In the genomic region with DNA sequence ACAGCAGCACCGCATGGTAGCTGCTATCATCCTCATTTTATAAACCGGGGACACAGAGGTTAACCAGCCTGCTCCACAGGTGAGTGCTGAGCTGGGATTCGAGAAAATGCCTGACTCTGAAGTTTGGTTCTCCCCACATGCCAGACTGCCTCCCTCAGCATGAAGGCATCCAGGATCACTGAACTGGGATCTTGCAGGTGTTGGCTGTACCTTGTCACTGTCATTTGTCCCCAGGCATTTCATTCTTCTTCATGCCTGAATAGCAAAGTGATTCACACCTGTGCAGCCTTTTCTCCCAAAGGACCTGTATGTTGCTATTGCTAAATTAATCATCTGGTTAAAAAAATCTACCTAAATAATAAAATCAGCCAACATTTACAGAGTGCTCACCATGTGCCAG, we compare ENCODE assay signal across 22 cellular contexts.
"Had no signal": no experiment of that assay in that cellular context is flagged by ENCODE, and none has a peak within 500 bp of the region (broad histone marks: within the 10 kb centered on the region; RNA-seq: fewer than 3 reads in every experiment).

No MANE protein-coding gene starts in this region.

- H3K27ac ChIP-seq: esophagus squamous epithelium, parathyroid adenoma, psoas muscle, right lobe of liver, tibial artery, upper lobe of right lung, vagina had no signal

- H3K4me1 Mint-ChIP-seq: immature natural killer cell; naive thymus-derived CD4-positive, alpha-beta T cell; nephron progenitor cell; stimulated activated memory B cell treated with anti-CD40 and anti-IgM and Interleukin-4, amounts not matched to agents 10 μg/mL and 1 μg/mL and 100 μg/mL, for 72 hours had no signal

- H3K4me1 ChIP-seq: psoas muscle, right lobe of liver, tibial artery, upper lobe of right lung, vagina had no signal

- H3K9ac ChIP-seq: parathyroid adenoma had no signal

- H3K36me3 ChIP-seq: esophagus squamous epithelium, right lobe of liver, tibial artery, upper lobe of right lung, vagina had no signal

- H3K36me3 Mint-ChIP-seq: immature natural killer cell; naive thymus-derived CD4-positive, alpha-beta T cell; stimulated activated memory B cell treated with anti-CD40 and anti-IgM and Interleukin-4, amounts not matched to agents 10 μg/mL and 1 μg/mL and 100 μg/mL, for 72 hours had no signal

- H3K9me3 ChIP-seq: esophagus squamous epithelium, psoas muscle, right lobe of liver, tibial artery, upper lobe of right lung, vagina had no signal

- H3K27ac Mint-ChIP-seq: immature natural killer cell; naive thymus-derived CD4-positive, alpha-beta T cell; nephron progenitor cell; stimulated activated memory B cell treated with anti-CD40 and anti-IgM and Interleukin-4, amounts not matched to agents 10 μg/mL and 1 μg/mL and 100 μg/mL, for 72 hours; stimulated activated naive CD8-positive, alpha-beta T cell treated with anti-CD3 and anti-CD28 coated beads, Interleukin-15, Interleukin-2, amounts not matched to agents 100 ng/mL and 50 ng/mL, for 24 hours had no signal

- DNase-seq: effector memory CD4-positive, alpha-beta T cell; esophagus squamous epithelium; immature natural killer cell; kidney; left colon; left ventricle myocardium superior; mesenchymal stem cell; naive thymus-derived CD4-positive, alpha-beta T cell; nephron progenitor cell; psoas muscle; retina; right lobe of liver; stimulated activated CD4-positive, alpha-beta T cell treated with anti-CD3 and anti-CD28 coated beads, Interleukin-15, amount 100 ng/mL, for 24 hours; stimulated activated CD4-positive, alpha-beta T cell treated with anti-CD3 and anti-CD28 coated beads, Interleukin-1b, Interleukin-23, amount 100 ng/mL, for 48 hours; stimulated activated CD4-positive, alpha-beta T cell treated with anti-CD3 and anti-CD28 coated beads, Interleukin-4, amount 100 ng/mL, for 24 hours; tibial artery; upper lobe of right lung had no signal

- H3K27me3 ChIP-seq: right lobe of liver, upper lobe of right lung, vagina had no signal

- H3K4me3 Mint-ChIP-seq: immature natural killer cell; naive thymus-derived CD4-positive, alpha-beta T cell; nephron progenitor cell; stimulated activated memory B cell treated with anti-CD40 and anti-IgM and Interleukin-4, amounts not matched to agents 10 μg/mL and 1 μg/mL and 100 μg/mL, for 72 hours; stimulated activated naive CD8-positive, alpha-beta T cell treated with anti-CD3 and anti-CD28 coated beads, Interleukin-15, Interleukin-2, amounts not matched to agents 100 ng/mL and 50 ng/mL, for 24 hours had no signal

- H3K4me3 ChIP-seq: esophagus squamous epithelium, lung, psoas muscle, right lobe of liver, tibial artery, upper lobe of right lung, vagina had no signal

- H2AFZ ChIP-seq: parathyroid adenoma had no signal

- H3K9me3 Mint-ChIP-seq: nephron progenitor cell; stimulated activated memory B cell treated with anti-CD40 and anti-IgM and Interleukin-4, amounts not matched to agents 10 μg/mL and 1 μg/mL and 100 μg/mL, for 72 hours; stimulated activated naive CD8-positive, alpha-beta T cell treated with anti-CD3 and anti-CD28 coated beads, Interleukin-15, Interleukin-2, amounts not matched to agents 100 ng/mL and 50 ng/mL, for 24 hours had no signal
